Comparison of ENCODE assay signal across 11 cellular contexts in genomic region chr15:92930776-92931175, GRCh38. TPM values are rescaled to one million over a fixed set of nuclear protein-coding genes. Genes with fewer than 3 reads are reported as not detected.
A peak's percentile ranks its signal among the peaks of the same experiment; 100 is the strongest.
DNase-seq lines count a peak whose midpoint lies in the region; ATAC-seq and TF ChIP-seq lines count a peak whose summit lies in the region.
"Had no signal": no experiment of that assay in that cellular context is flagged by ENCODE, and none has a peak within 500 bp of the region (broad histone marks: within the 10 kb centered on the region; RNA-seq: fewer than 3 reads in every experiment).

No MANE protein-coding gene starts in this region.

- peaks cover 8% of the 10 kb centered on the region; the same call in 1 of the 2 replicates for H3K4me1 ChIP-seq in HUES6 (ENCODE audit: control insufficient read depth, insufficient read depth, low read length)

- peaks cover 96% of the 10 kb centered on the region for H3K36me3 ChIP-seq in HUES6 (ENCODE audit: control insufficient read depth, insufficient read depth, low read length)

- no peak overlapping the region for H3K4me3 Mint-ChIP-seq in naive thymus-derived CD8-positive, alpha-beta T cell

- H3K4me3 ChIP-seq in HUES6 (ENCODE audit: low read depth, low read length), result no peak overlapping the region
- no peak overlapping the region for H3K4me3 ChIP-seq in cardiac fibroblast (replicated peaks in 1 of 2; ENCODE audit: low read depth in 2 of 2, low read length in 2 of 2)
- H3K4me3 ChIP-seq: GM12878 had no signal

- H3K27ac ChIP-seq in HUES6 (ENCODE audit: low read depth, low read length), result no peak overlapping the region

- DNase-seq in AG09319 (ENCODE audit: extremely low read depth, low read depth) (peak; percentile 51), cardiac fibroblast (ENCODE audit: low read depth in 2 of 2) (peak; percentile 60 to 62), G401 (ENCODE audit: low spot score) (no peak), cortex of kidney (lab: John Stamatoyannopoulos, UW) (no peak), NCI-H774 (lab: John Stamatoyannopoulos, UW) (no peak)
- no peak for DNase-seq in naive thymus-derived CD8-positive, alpha-beta T cell
- DNase-seq: NCI-H1105 treated with DMSO at 0.1 percent for 48 hours; stimulated activated CD4-positive, alpha-beta T cell treated with anti-CD3 and anti-CD28 coated beads, Interleukin-12 subunit alpha, Interleukin-12 subunit beta, amount 100 ng/mL, for 4 hours had no signal

- in situ Hi-C loops in G401 (cut with HindIII; ENCODE audit: low sequenced_read_pairs), result no loop called here

- TF ChIP-seq CTCF in AG09319 (IDR thresholded peaks at IDR 0.05; ENCODE audit: low read depth, low read length), result no peak
- TF ChIP-seq CTCF in cardiac fibroblast (IDR thresholded peaks at IDR 0.05; ENCODE audit: low read depth, low read length), result no peak

- H3K36me3 Mint-ChIP-seq in naive thymus-derived CD8-positive, alpha-beta T cell, result peaks cover 11 to 97% (median 37%) of the 10 kb centered on the region in 3 donors

- H3K27me3 Mint-ChIP-seq in naive thymus-derived CD8-positive, alpha-beta T cell, result no peaks in the 10 kb centered on the region

- H3K27me3 ChIP-seq in HUES6 (ENCODE audit: control insufficient read depth, insufficient read depth, low read length), result no peaks in the 10 kb centered on the region

- H3K4me1 Mint-ChIP-seq in naive thymus-derived CD8-positive, alpha-beta T cell, result peaks cover 34 to 77% (median 47%) of the 10 kb centered on the region in 4 donors

- H3K9ac ChIP-seq in HUES6 (ENCODE audit: low read length), result peak overlapping the region; percentile 15

- H3K9me3 Mint-ChIP-seq in naive thymus-derived CD8-positive, alpha-beta T cell, result no peaks in the 10 kb centered on the region

- ATAC-seq in naive thymus-derived CD8-positive, alpha-beta T cell, result no peak
- no peak for ATAC-seq in HG02870 (IDR thresholded peaks at IDR 0.05; ENCODE audit: unreplicated experiment)
- ATAC-seq: GM12878 had no signal

- peak overlapping the region in 8 of 10 donors; percentile 17 to 75 (median 72) for H3K27ac Mint-ChIP-seq in naive thymus-derived CD8-positive, alpha-beta T cell

- POLR2A ChIA-PET in naive thymus-derived CD8-positive, alpha-beta T cell (lab: Charles Lee), result interaction anchor here (0.9 to 1.2 kb wide), 2 partner anchors 9 to 121 kb away, joined by 3 read pairs; no protein-coding TSS in a partner anchor

- no peaks in the 10 kb centered on the region for H3K9me3 ChIP-seq in HUES6 (ENCODE audit: control insufficient read depth, insufficient read depth, low read depth, low read length)

RNA-seq across cellular contexts. Expression of gene CHD2, which starts 30.7 kb away (rescaled TPM):
- total RNA-seq in naive thymus-derived CD8-positive, alpha-beta T cell, result 100 to 1,000 TPM; 415 to 427 TPM
- 100 to 1,000 TPM in 1 of 3 donors, 10 to 100 TPM in 2; 53.1 to 101 (median 68.1) TPM for polyA plus RNA-seq in naive thymus-derived CD8-positive, alpha-beta T cell
- total RNA-seq in G401 (2014; rRNA removed; shearing (Covaris generic)), result 28.2 and 38.9 TPM in 2 replicates

Comparison
In these comparisons a context has a peak if more than half of its experiments do, and no peak if none do; other contexts are left out.
1. DNase-seq: peak in AG09319 (single experiment) and cardiac fibroblast (2 of 2); none in naive thymus-derived CD8-positive, alpha-beta T cell (0 of 10), G401 (single experiment), cortex of kidney (single experiment) and NCI-H774 (single experiment).
2. RNA of gene CHD2, which starts 30.7 kb away (total RNA-seq): 415 to 427 TPM in naive thymus-derived CD8-positive, alpha-beta T cell; 28.2 to 38.9 TPM in G401; every median in the first group is over 10 times any median in the second.